20 cellular contexts compared by ENCODE assay signal in genomic region chr4:105182211-105182610, GRCh38.
"Had no signal": no experiment of that assay in that cellular context is flagged by ENCODE, and none has a peak within 500 bp of the region (broad histone marks: within the 10 kb centered on the region; RNA-seq: fewer than 3 reads in every experiment).

No MANE protein-coding gene starts in this region.

- H3K36me3 Mint-ChIP-seq: natural killer cell had no signal

- ATAC-seq: activated CD4-positive, alpha-beta T cell treated with anti-CD3 and anti-CD28 coated beads for 36 hours; body of pancreas; heart right ventricle; natural killer cell; sciatic nerve; stimulated activated effector memory CD8-positive, alpha-beta T cell treated with anti-CD3 and anti-CD28 coated beads, Interleukin-12 subunit alpha, Interleukin-12 subunit beta, amount 100 ng/mL, for 72 hours; upper lobe of right lung had no signal

- H3K9me3 Mint-ChIP-seq: activated T-helper 1 cell treated with anti-CD3 and anti-CD28 coated beads, Interleukin-12 subunit alpha, Interleukin-12 subunit beta, Interleukin-2, Interleukin-4 antibody, amounts not matched to agents 30 ng/mL and 10 ng/mL and 1 ng/mL, durations not matched to agents 14 hours and 24 hours and 36 hours; endodermal cell; immature natural killer cell; natural killer cell; stimulated activated effector memory CD8-positive, alpha-beta T cell treated with anti-CD3 and anti-CD28 coated beads, Interleukin-12 subunit alpha, Interleukin-12 subunit beta, amount 100 ng/mL, for 72 hours had no signal

- H3K4me1 ChIP-seq: testis, upper lobe of right lung had no signal

- H3K27me3 ChIP-seq: body of pancreas, heart right ventricle, testis, upper lobe of right lung had no signal

- H3K27ac ChIP-seq: body of pancreas, heart right ventricle, parathyroid adenoma, testis, upper lobe of right lung had no signal

- H3K9me3 ChIP-seq: body of pancreas, heart right ventricle, testis, upper lobe of right lung had no signal

- H3K4me3 ChIP-seq: body of pancreas, heart right ventricle, testis, upper lobe of right lung had no signal

- H3K4me3 Mint-ChIP-seq: activated CD4-positive, alpha-beta T cell treated with anti-CD3 and anti-CD28 coated beads for 36 hours; activated naive CD8-positive, alpha-beta T cell treated with anti-CD3 and anti-CD28 coated beads for 36 hours; activated T-helper 1 cell treated with anti-CD3 and anti-CD28 coated beads, Interleukin-12 subunit alpha, Interleukin-12 subunit beta, Interleukin-2, Interleukin-4 antibody, amounts not matched to agents 30 ng/mL and 10 ng/mL and 1 ng/mL, durations not matched to agents 14 hours and 24 hours and 36 hours; endodermal cell; immature natural killer cell; natural killer cell; stimulated activated effector memory CD8-positive, alpha-beta T cell treated with anti-CD3 and anti-CD28 coated beads, Interleukin-12 subunit alpha, Interleukin-12 subunit beta, amount 100 ng/mL, for 72 hours; T-helper 2 cell treated with Interferon-gamma antibody and Interleukin-4, amounts not matched to agents 5 μg/mL and 100 μg/mL, for 36 hours had no signal

- DNase-seq: activated CD4-positive, alpha-beta T cell treated with anti-CD3 and anti-CD28 coated beads for 36 hours; activated CD4-positive, alpha-beta T cell treated with anti-CD3 and anti-CD28 coated beads, Interleukin-2, amount 50 U/mL, for 48 hours; activated gamma-delta T cell treated with Interleukin-2 at 50 U/mL for 16 hours; activated naive CD8-positive, alpha-beta T cell treated with anti-CD3 and anti-CD28 coated beads for 36 hours; activated T-cell treated with anti-CD3 and anti-CD28 coated beads for 4 hours; body of pancreas; caudate nucleus; endodermal cell; heart right ventricle; immature natural killer cell; mesendoderm; natural killer cell; stimulated activated CD4-positive, alpha-beta T cell treated with anti-CD3 and anti-CD28 coated beads, Interleukin-4, amount 100 ng/mL, for 24 hours; testis; upper lobe of right lung had no signal

- H3K27me3 Mint-ChIP-seq: activated CD4-positive, alpha-beta T cell treated with anti-CD3 and anti-CD28 coated beads for 36 hours; activated naive CD8-positive, alpha-beta T cell treated with anti-CD3 and anti-CD28 coated beads for 36 hours had no signal

- H3K27ac Mint-ChIP-seq: activated CD4-positive, alpha-beta T cell treated with anti-CD3 and anti-CD28 coated beads for 36 hours; activated naive CD8-positive, alpha-beta T cell treated with anti-CD3 and anti-CD28 coated beads for 36 hours; activated T-helper 1 cell treated with anti-CD3 and anti-CD28 coated beads, Interleukin-12 subunit alpha, Interleukin-12 subunit beta, Interleukin-2, Interleukin-4 antibody, amounts not matched to agents 30 ng/mL and 10 ng/mL and 1 ng/mL, durations not matched to agents 14 hours and 24 hours and 36 hours; immature natural killer cell; stimulated activated effector memory CD8-positive, alpha-beta T cell treated with anti-CD3 and anti-CD28 coated beads, Interleukin-12 subunit alpha, Interleukin-12 subunit beta, amount 100 ng/mL, for 72 hours; T-helper 2 cell treated with Interferon-gamma antibody and Interleukin-4, amounts not matched to agents 5 μg/mL and 100 μg/mL, for 36 hours had no signal

- H3K36me3 ChIP-seq: heart right ventricle, upper lobe of right lung had no signal
